In the genomic region with DNA sequence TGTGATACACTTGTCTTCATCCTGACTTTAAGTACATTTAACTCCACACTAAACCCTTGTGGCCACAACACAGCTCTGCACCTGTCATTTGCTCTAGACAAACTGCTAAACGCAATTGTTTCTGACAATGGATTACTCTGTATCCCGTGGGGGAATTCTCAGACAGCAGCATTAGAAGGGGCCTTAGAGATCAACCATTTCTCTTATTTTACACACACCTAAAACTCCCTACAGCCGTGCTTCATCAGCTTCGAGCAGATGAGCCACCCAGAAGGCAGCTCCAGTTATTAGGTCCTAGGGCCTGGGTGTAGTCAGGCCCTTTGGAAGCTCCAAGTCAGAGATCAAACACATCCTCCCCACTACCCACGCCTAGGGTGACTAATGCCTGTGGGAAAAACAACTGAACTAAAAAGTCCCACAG, we compare ENCODE assay signal across 10 cellular contexts. TPM values are rescaled to one million over a fixed set of nuclear protein-coding genes. Genes with fewer than 3 reads are reported as not detected.
DNase-seq lines count a peak whose midpoint lies in the region; ATAC-seq, FAIRE-seq and TF ChIP-seq lines count a peak whose summit lies in the region.
"Had no signal": no experiment of that assay in that cellular context is flagged by ENCODE, and none has a peak within 500 bp of the region (broad histone marks: within the 10 kb centered on the region; RNA-seq: fewer than 3 reads in every experiment).

No MANE protein-coding gene starts in this region.

- H3K36me3 ChIP-seq in heart right ventricle = no peaks in the 10 kb centered on the region

- ATAC-seq in A549 (peak; percentile 30 to 33; a peak in 1 of 6 replicates), HG03095 (IDR thresholded peaks at IDR 0.05; ENCODE audit: unreplicated experiment) (no peak), GM21528 (IDR thresholded peaks at IDR 0.05; ENCODE audit: low FRiP score, unreplicated experiment) (no peak), heart right ventricle (no peak)

- no peaks in the 10 kb centered on the region for H3K27me3 ChIP-seq in heart right ventricle

- H3K4me3 ChIP-seq in A549 (no peak overlapping the region), GM12864 (ENCODE audit: low read depth, low read length) (no peak overlapping the region), choroid plexus epithelial cell (ENCODE audit: low read depth, low read length) (no peak overlapping the region), heart right ventricle (no peak overlapping the region)

- DNase-seq in A549 (ENCODE audit: low read depth in 1 of 2, low spot score in 1 of 2) (peak in 1 of 2 experiments; percentile 25), GM12864 (ENCODE audit: low read depth) (no peak), NCI-H2107 (lab: John Stamatoyannopoulos, UW) (peak; percentile 9), choroid plexus epithelial cell (ENCODE audit: low read depth) (peak; percentile 41), H4 (ENCODE audit: low spot score) (no peak), heart right ventricle (no peak)
- DNase-seq: small intestine had no signal

- WGBS in A549 (ENCODE audit: missing lambda C conversion rate) = 45% methylated on average over 5 of the region's 5 CpGs
- WGBS in heart right ventricle, 2 donors = 87 to 90% methylated on average over 5 of the region's 5 CpGs

- intact Hi-C loops in heart right ventricle (cut with DNase I) = loop anchor here in 6 of 10 donors (5.0 kb wide), 3 partner anchors 95 to 160 kb away; no protein-coding TSS in a partner anchor

- H3K4me1 ChIP-seq in A549 (0 out of 3 replicates have a peak, but pooled peaks cover 4% of the 10 kb centered on the region), heart right ventricle (peaks cover 0 to 20% (median 10%) of the 10 kb centered on the region in 9 donors)

- POLR2A ChIA-PET in A549 (lab: Yijun Ruan, JAX) = no interaction called here

- no peak for TF ChIP-seq CTCF in A549 (IDR thresholded peaks at IDR 0.05)
- peak; percentile 53 for TF ChIP-seq CTCF in GM12864 (IDR thresholded peaks at IDR 0.05; ENCODE audit: low read depth, low read length, missing control alignments)
- TF ChIP-seq CTCF in choroid plexus epithelial cell (conservative IDR thresholded peaks at IDR 0.05; ENCODE audit: low read depth, low read length) = peak; percentile 47
- TF ChIP-seq CTCF in heart right ventricle (IDR thresholded peaks at IDR 0.05) = peak in 1 of 9 donors; percentile 12

- no peak for FAIRE-seq in A549 (lab: Jason Lieb, UNC)
- FAIRE-seq: small intestine had no signal

- H3K9me3 ChIP-seq in A549 = no peaks in the 10 kb centered on the region
- H3K9me3 ChIP-seq in heart right ventricle = peaks cover 0 to 7% (median 0%) of the 10 kb centered on the region in 11 donors

- CTCF ChIA-PET in A549 (lab: Yijun Ruan, JAX) = interaction anchor here (0.5 to 7.2 kb wide), 25 partner anchors 8 to 498 kb away, joined by 3 to 158 read pairs (median 7); no protein-coding TSS in a partner anchor

- no peak overlapping the region for H3K4me2 ChIP-seq in A549

- TF ChIP-seq RAD21 in A549 (conservative IDR thresholded peaks at IDR 0.05 in 1 of 2, IDR thresholded peaks at IDR 0.05 in 1 of 2) = 0 out of 5 replicates have a peak, but pooled peaks of 1 of the 2 experiments have one; percentile 19

- TF ChIP-seq EP300 in A549 (IDR thresholded peaks at IDR 0.05) = no peak

- H3K27ac ChIP-seq in A549 (no peak overlapping the region), heart right ventricle (no peak overlapping the region)
- H3K27ac ChIP-seq: epithelial cell of prostate had no signal

- TF ChIP-seq POLR2A in A549 (IDR thresholded peaks at IDR 0.05; ENCODE audit: low read length) = no peak

TF ChIP-seq in A549, 52 proteins besides CTCF, POLR2A, EP300 and RAD21:
- TF ChIP-seq, protein P1, sequence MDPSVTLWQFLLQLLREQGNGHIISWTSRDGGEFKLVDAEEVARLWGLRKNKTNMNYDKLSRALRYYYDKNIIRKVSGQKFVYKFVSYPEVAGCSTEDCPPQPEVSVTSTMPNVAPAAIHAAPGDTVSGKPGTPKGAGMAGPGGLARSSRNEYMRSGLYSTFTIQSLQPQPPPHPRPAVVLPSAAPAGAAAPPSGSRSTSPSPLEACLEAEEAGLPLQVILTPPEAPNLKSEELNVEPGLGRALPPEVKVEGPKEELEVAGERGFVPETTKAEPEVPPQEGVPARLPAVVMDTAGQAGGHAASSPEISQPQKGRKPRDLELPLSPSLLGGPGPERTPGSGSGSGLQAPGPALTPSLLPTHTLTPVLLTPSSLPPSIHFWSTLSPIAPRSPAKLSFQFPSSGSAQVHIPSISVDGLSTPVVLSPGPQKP (IDR thresholded peaks at IDR 0.05; ENCODE audit: low read depth, low read length) = no peak
- TF ChIP-seq FOXS1 (CRISPR knock-in tag; IDR thresholded peaks at IDR 0.05) (no peak), HDAC2 (IDR thresholded peaks at IDR 0.05) (no peak), GATA3 (IDR thresholded peaks at IDR 0.05; ENCODE audit: borderline replicate concordance) (no peak), CHD2 (IDR thresholded peaks at IDR 0.05; ENCODE audit: low read length, partially characterized antibody) (no peak), EHMT2 (IDR thresholded peaks at IDR 0.05; ENCODE audit: low read depth) (no peak), MYC (IDR thresholded peaks at IDR 0.05; ENCODE audit: borderline replicate concordance, low read length) (no peak), SREBF2 (IDR thresholded peaks at IDR 0.05) (no peak), KDM5A (IDR thresholded peaks at IDR 0.05) (no peak)
- TF ChIP-seq, protein P2, sequence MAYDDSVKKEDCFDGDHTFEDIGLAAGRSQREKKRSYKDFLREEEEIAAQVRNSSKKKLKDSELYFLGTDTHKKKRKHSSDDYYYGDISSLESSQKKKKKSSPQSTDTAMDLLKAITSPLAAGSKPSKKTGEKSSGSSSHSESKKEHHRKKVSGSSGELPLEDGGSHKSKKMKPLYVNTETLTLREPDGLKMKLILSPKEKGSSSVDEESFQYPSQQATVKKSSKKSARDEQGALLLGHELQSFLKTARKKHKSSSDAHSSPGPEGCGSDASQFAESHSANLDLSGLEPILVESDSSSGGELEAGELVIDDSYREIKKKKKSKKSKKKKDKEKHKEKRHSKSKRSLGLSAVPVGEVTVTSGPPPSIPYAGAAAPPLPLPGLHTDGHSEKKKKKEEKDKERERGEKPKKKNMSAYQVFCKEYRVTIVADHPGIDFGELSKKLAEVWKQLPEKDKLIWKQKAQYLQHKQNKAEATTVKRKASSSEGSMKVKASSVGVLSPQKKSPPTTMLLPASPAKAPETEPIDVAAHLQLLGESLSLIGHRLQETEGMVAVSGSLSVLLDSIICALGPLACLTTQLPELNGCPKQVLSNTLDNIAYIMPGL (CRISPR knock-in tag; IDR thresholded peaks at IDR 0.05; ENCODE audit: borderline replicate concordance) = no peak

RNA-seq across cellular contexts. Expression of a gene that starts 1.3 kb away (rescaled TPM):
- polyA plus RNA-seq in A549 (2011; rRNA removed) (0.66 and 1.7 TPM in 2 replicates), A549 (2017; fragmentation: RNase III; extraction: RNeasy Plus Mini Kit Qiagen cat#74134 plus additional on column Dnase treatment) (0.76 to 1.3 TPM (median 0.98 TPM) in 3 replicates), heart right ventricle (under 1 TPM in 1 of 2 donors, not detected in 1; 0.65 TPM)
- polyA plus RNA-seq in A549 (2012; cell fraction: cytosol; rRNA removed) = 1.7 and 2.1 TPM in 2 replicates
- 2.1 and 3.9 TPM in 2 replicates for polyA plus RNA-seq in A549 (2012; cell fraction: nucleus; rRNA removed)
- polyA minus RNA-seq in A549 (2011; rRNA and poly(A)+ RNA removed) = 0.12 TPM in 1 of 2 replicates, not detected in the other
- 0.66 and 2.1 TPM in 2 replicates for total RNA-seq in H4 (2014; rRNA removed; shearing (Covaris generic))
- total RNA-seq in heart right ventricle = 1 to 10 TPM in 5 of 10 donors, under 1 TPM in 5; 0.53 to 2.3 (median 1.1) TPM

Comparison
In these comparisons a context has a peak if more than half of its experiments do, and no peak if none do; other contexts are left out.
1. ATAC-seq: peak in A549 (2 of 2); none in HG03095 (single experiment), GM21528 (single experiment) and heart right ventricle (0 of 8).
2. DNase-seq: peak in NCI-H2107 (single experiment) and choroid plexus epithelial cell (single experiment); none in GM12864 (single experiment), H4 (single experiment) and heart right ventricle (0 of 2).